In the genomic region with DNA sequence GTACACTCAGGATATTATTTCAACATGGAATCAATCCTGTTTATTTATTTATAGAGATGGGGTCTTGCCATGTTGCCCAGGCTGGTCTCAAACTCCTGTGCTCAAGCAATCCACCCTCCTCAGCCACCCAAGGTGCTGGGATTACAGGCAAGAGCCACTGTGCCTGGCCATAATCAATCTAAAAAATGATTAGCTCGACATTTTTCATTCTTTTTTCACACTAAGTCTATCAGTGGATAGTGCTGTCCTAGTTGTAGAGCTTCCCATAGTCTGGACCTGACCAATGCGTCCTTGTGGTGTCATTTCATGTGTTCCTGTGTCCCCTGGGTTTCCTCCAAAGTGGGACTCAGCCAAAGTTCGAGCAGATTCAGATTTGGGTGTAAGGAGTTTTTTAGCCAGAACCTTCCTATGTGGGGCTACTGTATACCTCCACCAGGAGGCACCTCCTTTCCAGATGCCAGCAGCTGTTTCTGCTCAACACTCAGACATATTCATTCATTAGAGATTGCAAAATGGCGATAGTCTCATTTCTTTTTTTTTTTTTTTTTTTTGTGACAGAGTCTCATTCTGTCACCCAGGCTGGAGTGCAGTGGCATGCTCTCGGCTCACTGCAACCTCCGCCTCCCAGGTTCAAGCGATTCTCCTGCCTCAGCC, we compare ENCODE assay signal across 12 cellular contexts.
DNase-seq lines count a peak whose midpoint lies in the region; ATAC-seq, FAIRE-seq and TF ChIP-seq lines count a peak whose summit lies in the region.
"Had no signal": no experiment of that assay in that cellular context is flagged by ENCODE, and none has a peak within 500 bp of the region (broad histone marks: within the 10 kb centered on the region; RNA-seq: fewer than 3 reads in every experiment).

No MANE protein-coding gene starts in this region.

- peaks cover 41% of the 10 kb centered on the region for H3K4me1 Mint-ChIP-seq in T-helper 2 cell treated with Interferon-gamma antibody and Interleukin-4, amounts not matched to agents 5 μg/mL and 100 μg/mL, for 36 hours (ENCODE audit: low read depth)

- no peaks in the 10 kb centered on the region for H3K9me3 ChIP-seq in keratinocyte (ENCODE audit: control insufficient read depth, low read depth, low read length)
- H3K9me3 ChIP-seq in testis = no peaks in the 10 kb centered on the region

- intact Hi-C loops in Right ventricle myocardium superior (cut with DNase I) (no loop called here), testis (cut with DNase I; ENCODE audit: low total_unique reads) (no loop called here)

- peaks cover 10% of the 10 kb centered on the region for H3K36me3 Mint-ChIP-seq in T-helper 2 cell treated with Interferon-gamma antibody and Interleukin-4, amounts not matched to agents 5 μg/mL and 100 μg/mL, for 36 hours (ENCODE audit: low read depth)

- no peaks in the 10 kb centered on the region for H3K27me3 Mint-ChIP-seq in T-helper 2 cell treated with Interferon-gamma antibody and Interleukin-4, amounts not matched to agents 5 μg/mL and 100 μg/mL, for 36 hours (ENCODE audit: low read depth)

- WGBS in testis, 2 donors = 68 to 77% methylated on average over 7 of the region's 7 CpGs

- no peaks in the 10 kb centered on the region for H3K36me3 ChIP-seq in keratinocyte (ENCODE audit: control insufficient read depth in 2 of 2, extremely low read depth in 1 of 2, insufficient read depth in 2 of 2, low read length in 2 of 2)
- H3K36me3 ChIP-seq in testis (ENCODE audit: low read depth, missing control alignments) = no peaks in the 10 kb centered on the region

- H3K27ac ChIP-seq in keratinocyte (ENCODE audit: control insufficient read depth, insufficient read depth, low read length) = no peak overlapping the region
- H3K27ac ChIP-seq in testis = no peak overlapping the region
- H3K27ac ChIP-seq: hepatocyte had no signal

- H3K27ac Mint-ChIP-seq in T-helper 2 cell treated with Interferon-gamma antibody and Interleukin-4, amounts not matched to agents 5 μg/mL and 100 μg/mL, for 36 hours = peak overlapping the region; percentile 55
- H3K27ac Mint-ChIP-seq: activated T-cell treated with anti-CD3 and anti-CD28 coated beads, Interleukin-2, amount 50 U/mL, for 24 hours had no signal

- TF ChIP-seq POLR2A in testis (IDR thresholded peaks at IDR 0.05) = no peak

- H3K9ac ChIP-seq in keratinocyte (ENCODE audit: control insufficient read depth, extremely low read depth, insufficient read depth, low read length) = no peak overlapping the region

- DNase-seq in EH (ENCODE audit: low read depth) (peak; percentile 9), H4 (ENCODE audit: low spot score) (peak; percentile 40), keratinocyte (ENCODE audit: low read depth, low spot score) (no peak), amniotic stem cell (lab: John Stamatoyannopoulos, UW) (no peak), Right ventricle myocardium superior (no peak), testis (no peak)
- DNase-seq in T-helper 2 cell treated with Interferon-gamma antibody and Interleukin-4, amounts not matched to agents 5 μg/mL and 100 μg/mL, for 36 hours (ENCODE audit: low spot score) = no peak
- DNase-seq: GDM1 had no signal

- no peak overlapping the region for H3K4me2 ChIP-seq in keratinocyte (ENCODE audit: control insufficient read depth, extremely low read depth, insufficient read depth, low read depth, low read length)
- H3K4me2 ChIP-seq: hepatocyte had no signal

- H3K27me3 ChIP-seq in keratinocyte (ENCODE audit: control insufficient read depth, extremely low read depth, insufficient read depth, low read length) (no peaks in the 10 kb centered on the region), testis (no peaks in the 10 kb centered on the region)
- H3K27me3 ChIP-seq: hepatocyte had no signal

- no peak overlapping the region for H3K4me3 Mint-ChIP-seq in T-helper 2 cell treated with Interferon-gamma antibody and Interleukin-4, amounts not matched to agents 5 μg/mL and 100 μg/mL, for 36 hours
- H3K4me3 Mint-ChIP-seq: activated T-cell treated with anti-CD3 and anti-CD28 coated beads, Interleukin-2, amount 50 U/mL, for 24 hours had no signal

- peaks cover 19% of the 10 kb centered on the region for H3K4me1 ChIP-seq in keratinocyte (ENCODE audit: control insufficient read depth, extremely low read depth, insufficient read depth, low read length)
- no peaks in the 10 kb centered on the region for H3K4me1 ChIP-seq in testis

- H2AFZ ChIP-seq in keratinocyte (ENCODE audit: control insufficient read depth, low read length) = no peak overlapping the region
- H2AFZ ChIP-seq: hepatocyte had no signal

- no peak for ATAC-seq in Right ventricle myocardium superior (ENCODE audit: poor library complexity)
- ATAC-seq in HG03460 (IDR thresholded peaks at IDR 0.05; ENCODE audit: unreplicated experiment) = no peak

- H3K79me2 ChIP-seq in keratinocyte (ENCODE audit: control insufficient read depth, insufficient read depth, low read length) = no peaks in the 10 kb centered on the region
- H3K79me2 ChIP-seq: hepatocyte had no signal

- H3K9me1 ChIP-seq in keratinocyte (ENCODE audit: control insufficient read depth, extremely low read depth, insufficient read depth, low read length) = no peaks in the 10 kb centered on the region

- dilution Hi-C loops in keratinocyte (cut with MboI; ENCODE audit: extremely low pct_ligation_motif_present, low sequenced_read_pairs) = no loop called here

- H3K4me3 ChIP-seq in keratinocyte (ENCODE audit: control insufficient read depth in 2 of 3, extremely low read depth in 1 of 3, insufficient read depth in 2 of 3, low read depth in 1 of 3, low read length in 3 of 3) (no peak overlapping the region), testis (no peak overlapping the region)
- H3K4me3 ChIP-seq: hepatocyte had no signal

- no peaks in the 10 kb centered on the region for H3K9me3 Mint-ChIP-seq in T-helper 2 cell treated with Interferon-gamma antibody and Interleukin-4, amounts not matched to agents 5 μg/mL and 100 μg/mL, for 36 hours
- H3K9me3 Mint-ChIP-seq: activated T-cell treated with anti-CD3 and anti-CD28 coated beads, Interleukin-2, amount 50 U/mL, for 24 hours had no signal

- FAIRE-seq in keratinocyte (lab: Jason Lieb, UNC) = no peak
- FAIRE-seq: colon had no signal

- H4K20me1 ChIP-seq in keratinocyte (ENCODE audit: control insufficient read depth, extremely low read depth, insufficient read depth, low read length) = peaks cover 4% of the 10 kb centered on the region

- TF ChIP-seq CTCF in keratinocyte (optimal IDR thresholded peaks at IDR 0.05 in 1 of 3, IDR thresholded peaks at IDR 0.05 in 1 of 3, conservative IDR thresholded peaks at IDR 0.05 in 1 of 3; ENCODE audit: extremely low read depth in 1 of 3, insufficient read depth in 2 of 3, low read length in 3 of 3) = peak; percentile 63 to 73 (median 66)
- no peak for TF ChIP-seq CTCF in testis (IDR thresholded peaks at IDR 0.05)

Comparison
In these comparisons a context has a peak if more than half of its experiments do, and no peak if none do; other contexts are left out.
1. DNase-seq: peak in EH (single experiment) and H4 (single experiment); none in T-helper 2 cell treated with Interferon-gamma antibody and Interleukin-4, amounts not matched to agents 5 μg/mL and 100 μg/mL, for 36 hours (single experiment), keratinocyte (single experiment), amniotic stem cell (single experiment), Right ventricle myocardium superior (single experiment) and testis (single experiment).
2. CTCF ChIP-seq: peak in keratinocyte (3 of 3); none in testis (0 of 3).